Comparison of ENCODE assay signal across 9 cellular contexts in the genomic region with DNA sequence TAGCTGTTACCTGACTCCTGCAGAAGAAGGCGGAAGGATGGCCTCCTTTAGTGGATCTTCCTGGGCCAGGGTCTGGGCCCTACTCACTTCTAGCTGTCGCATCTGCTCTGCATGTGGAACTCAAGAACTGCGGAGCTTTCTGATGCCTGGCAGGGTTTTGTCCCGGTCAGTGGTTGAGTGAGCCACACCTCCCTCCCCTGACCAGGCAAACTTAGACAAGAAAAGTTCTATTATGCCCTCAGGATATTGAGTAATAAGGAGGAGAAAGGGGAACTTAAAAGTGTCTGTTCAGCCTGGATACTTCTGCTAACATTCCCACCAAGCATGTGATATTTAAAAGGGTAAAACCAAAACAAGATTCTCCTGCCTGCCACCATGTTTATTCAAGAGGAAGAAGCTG. TPM values are rescaled to one million over a fixed set of nuclear protein-coding genes. Genes with fewer than 3 reads are reported as not detected.
DNase-seq lines count a peak whose midpoint lies in the region; ATAC-seq and TF ChIP-seq lines count a peak whose summit lies in the region.
"Had no signal": no experiment of that assay in that cellular context is flagged by ENCODE, and none has a peak within 500 bp of the region (broad histone marks: within the 10 kb centered on the region; RNA-seq: fewer than 3 reads in every experiment).

A gene with protein sequence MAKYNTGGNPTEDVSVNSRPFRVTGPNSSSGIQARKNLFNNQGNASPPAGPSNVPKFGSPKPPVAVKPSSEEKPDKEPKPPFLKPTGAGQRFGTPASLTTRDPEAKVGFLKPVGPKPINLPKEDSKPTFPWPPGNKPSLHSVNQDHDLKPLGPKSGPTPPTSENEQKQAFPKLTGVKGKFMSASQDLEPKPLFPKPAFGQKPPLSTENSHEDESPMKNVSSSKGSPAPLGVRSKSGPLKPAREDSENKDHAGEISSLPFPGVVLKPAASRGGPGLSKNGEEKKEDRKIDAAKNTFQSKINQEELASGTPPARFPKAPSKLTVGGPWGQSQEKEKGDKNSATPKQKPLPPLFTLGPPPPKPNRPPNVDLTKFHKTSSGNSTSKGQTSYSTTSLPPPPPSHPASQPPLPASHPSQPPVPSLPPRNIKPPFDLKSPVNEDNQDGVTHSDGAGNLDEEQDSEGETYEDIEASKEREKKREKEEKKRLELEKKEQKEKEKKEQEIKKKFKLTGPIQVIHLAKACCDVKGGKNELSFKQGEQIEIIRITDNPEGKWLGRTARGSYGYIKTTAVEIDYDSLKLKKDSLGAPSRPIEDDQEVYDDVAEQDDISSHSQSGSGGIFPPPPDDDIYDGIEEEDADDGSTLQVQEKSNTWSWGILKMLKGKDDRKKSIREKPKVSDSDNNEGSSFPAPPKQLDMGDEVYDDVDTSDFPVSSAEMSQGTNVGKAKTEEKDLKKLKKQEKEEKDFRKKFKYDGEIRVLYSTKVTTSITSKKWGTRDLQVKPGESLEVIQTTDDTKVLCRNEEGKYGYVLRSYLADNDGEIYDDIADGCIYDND (minus strand): TSS at position 131 of the 400 bp plus-strand sequence. CDS start 16,603 bp downstream, outside the sequence.

- H3K36me3 ChIP-seq in sigmoid colon, result no peaks in the 10 kb centered on the region

- no peaks in the 10 kb centered on the region for H3K9me3 ChIP-seq in sigmoid colon

- no peak for TF ChIP-seq EP300 in sigmoid colon (IDR thresholded peaks at IDR 0.05)

- CTCF ChIA-PET in T-cell (lab: Charles Lee), result interaction anchor here (0.5 to 4.9 kb wide), 10 partner anchors 12 to 71 kb away, joined by 3 to 84 read pairs (median 18); no protein-coding TSS in a partner anchor

- H3K27me3 Mint-ChIP-seq in T-cell, result no peaks in the 10 kb centered on the region

- POLR2A ChIA-PET in T-cell (lab: Charles Lee), result interaction anchor here in 1 of 2 donors (0.5 to 0.6 kb wide), 2 partner anchors 46 to 64 kb away, joined by 3 to 4 read pairs; no protein-coding TSS in a partner anchor

- peak within 1 kb of the TSS in 1 of 3 donors; percentile 65 for H3K4me3 Mint-ChIP-seq in T-cell

- TF ChIP-seq POLR2A in sigmoid colon (IDR thresholded peaks at IDR 0.05), result no peak

- H3K4me3 ChIP-seq in sigmoid colon, result peak within 1 kb of the TSS in 2 of 4 donors; percentile 14 to 24

- H3K4me1 Mint-ChIP-seq in T-cell, result peaks cover 63 to 69% (median 65%) of the 10 kb centered on the region in 3 donors

- no peaks in the 10 kb centered on the region for H3K36me3 Mint-ChIP-seq in T-cell

- no peaks in the 10 kb centered on the region for H3K27me3 ChIP-seq in sigmoid colon

- peaks cover 0 to 21% (median 15%) of the 10 kb centered on the region in 4 donors for H3K4me1 ChIP-seq in sigmoid colon

- ATAC-seq in T-cell (replicated peaks in 1 of 4) (no peak), GM19395 (IDR thresholded peaks at IDR 0.05; ENCODE audit: unreplicated experiment) (no peak)

- 75 to 90% methylated on average over 4 of the region's 4 CpGs for WGBS in sigmoid colon, 2 donors

- peak within 1 kb of the TSS; percentile 80 to 89 for H3K27ac Mint-ChIP-seq in T-cell

- DNase-seq in GDM1 (lab: John Stamatoyannopoulos, UW) (peak; percentile 54), T-cell (no peak), head of caudate nucleus (peak in 29 of 42 donors; percentile 17 to 68 (median 31)), sigmoid colon (peak; percentile 77), NCI-H510A (lab: John Stamatoyannopoulos, UW) (no peak), NCI-H2029 (lab: John Stamatoyannopoulos, UW) (no peak)
- no peak for DNase-seq in activated CD4-positive, alpha-beta T cell treated with anti-CD3 and anti-CD28 coated beads, Interleukin-2, amount 50 U/mL, for 48 hours
- DNase-seq: NCI-H1092 had no signal

- no peaks in the 10 kb centered on the region for H3K9me3 Mint-ChIP-seq in T-cell

- TF ChIP-seq CTCF in sigmoid colon (IDR thresholded peaks at IDR 0.05), result no peak

- peak within 1 kb of the TSS; percentile 32 to 74 (median 70) for H3K27ac ChIP-seq in sigmoid colon

- intact Hi-C loops in head of caudate nucleus (cut with DNase I), result loop anchor here (10.0 kb wide), 1 partner anchor 355 kb away; no protein-coding TSS in a partner anchor
- intact Hi-C loops in sigmoid colon (cut with DNase I), result loop anchor here (2.0 to 10.0 kb wide), 4 partner anchors 63 to 351 kb away; no protein-coding TSS in a partner anchor

RNA-seq across cellular contexts. Expression of the gene that starts here (rescaled TPM):
- total RNA-seq in T-cell (100 to 1,000 TPM; 372 to 769 (median 428) TPM), sigmoid colon (10 to 100 TPM in 3 of 4 donors, 1 to 10 TPM in 1; 8.6 to 15.5 (median 12.4) TPM)
- polyA plus RNA-seq in sigmoid colon, result 10 to 100 TPM in 1 of 3 donors, 1 to 10 TPM in 2; 2.8 to 18.2 (median 3.6) TPM

Comparison
In these comparisons a context has a peak if more than half of its experiments do, and no peak if none do; other contexts are left out.
1. RNA of the gene that starts here (total RNA-seq): 372 to 769 TPM in T-cell; 8.6 to 15.5 TPM in sigmoid colon; every median in the first group is over 10 times any median in the second.
2. DNase-seq: peak in GDM1 (single experiment), head of caudate nucleus (29 of 42) and sigmoid colon (single experiment); none in T-cell (0 of 34), NCI-H510A (single experiment), NCI-H2029 (single experiment) and activated CD4-positive, alpha-beta T cell treated with anti-CD3 and anti-CD28 coated beads, Interleukin-2, amount 50 U/mL, for 48 hours (0 of 2).